Comparison of ENCODE assay signal across 9 cellular contexts in the genomic region with DNA sequence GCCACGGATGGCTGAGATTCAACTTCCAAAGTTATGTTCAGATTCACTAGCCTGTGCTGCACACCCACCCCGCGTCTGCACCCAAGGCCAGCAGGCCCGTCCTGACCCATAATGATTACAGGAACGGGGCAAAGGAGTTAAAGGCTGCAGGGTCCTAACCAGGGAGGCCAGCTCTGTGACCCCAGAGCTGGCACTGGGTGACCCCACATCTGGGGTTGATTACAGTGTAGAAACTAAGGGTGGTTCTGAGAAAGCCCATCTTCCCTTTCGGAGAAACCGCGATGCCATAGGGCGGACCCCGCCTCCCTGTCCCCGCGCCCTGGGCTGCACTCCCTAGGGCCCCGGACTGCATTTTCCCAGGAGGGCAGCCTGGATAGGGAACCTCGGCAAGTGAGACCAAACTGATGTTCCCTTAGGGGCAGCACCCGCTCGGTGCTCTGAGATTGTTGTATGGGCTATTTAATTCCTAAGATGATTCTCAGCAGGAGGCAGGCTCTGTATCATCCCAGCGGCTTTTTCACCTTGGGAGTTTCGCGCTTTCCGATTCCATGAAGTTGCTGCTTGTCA. TPM values are rescaled to one million over a fixed set of nuclear protein-coding genes. Genes with fewer than 3 reads are reported as not detected.
DNase-seq lines count a peak whose midpoint lies in the region; ATAC-seq, FAIRE-seq and TF ChIP-seq lines count a peak whose summit lies in the region.
"Had no signal": no experiment of that assay in that cellular context is flagged by ENCODE, and none has a peak within 500 bp of the region (broad histone marks: within the 10 kb centered on the region; RNA-seq: fewer than 3 reads in every experiment).

No MANE protein-coding gene starts in this region.

- no peak for ATAC-seq in heart left ventricle
- no peak for ATAC-seq in Right ventricle myocardium superior (ENCODE audit: poor library complexity)
- no peak for ATAC-seq in K562
- no peak for ATAC-seq in HG02852 (IDR thresholded peaks at IDR 0.05; ENCODE audit: unreplicated experiment)
- no peak for ATAC-seq in GM19395 (IDR thresholded peaks at IDR 0.05; ENCODE audit: unreplicated experiment)

- POLR2A ChIA-PET in K562 (lab: Yijun Ruan, JAX): no interaction called here

- WGBS in heart left ventricle, 4 donors: 16 to 25% (median 20%) methylated on average over 11 to 20 of the region's 20 CpGs
- 81% methylated on average over 19 of the region's 20 CpGs for WGBS in K562 (ENCODE audit: insufficient coverage, low coverage, missing lambda C conversion rate)

- no peak for TF ChIP-seq EP300 in K562 (IDR thresholded peaks at IDR 0.05; ENCODE audit: low read length)

- peak in 1 of 5 donors; percentile 28 for DNase-seq in heart left ventricle
- DNase-seq in Right ventricle myocardium superior: no peak
- no peak for DNase-seq in K562 (ENCODE audit: extremely low read depth in 1 of 4, low spot score in 3 of 4)
- DNase-seq in uterus: no peak
- DNase-seq in cerebellar nuclear complex (lab: John Stamatoyannopoulos, UW): no peak

- H3K27me3 ChIP-seq in heart left ventricle: peaks cover 0 to 6% (median 0%) of the 10 kb centered on the region in 9 donors
- H3K27me3 ChIP-seq in K562 (ENCODE audit: control insufficient read depth in 2 of 2, insufficient read depth in 2 of 2, low read length in 2 of 2): peaks cover 11 to 27% of the 10 kb centered on the region in 2 experiments; a peak in 3 of 5 replicates
- H3K27me3 ChIP-seq in mononuclear cell (ENCODE audit: insufficient read depth, low read length): peaks cover 6% of the 10 kb centered on the region
- H3K27me3 ChIP-seq in uterus: no peaks in the 10 kb centered on the region

- intact Hi-C loops in heart left ventricle (cut with DNase I) (no loop called here), Right ventricle myocardium superior (cut with DNase I) (no loop called here), K562 (cut with micrococcal nuclease) (no loop called here), uterus (cut with DNase I; ENCODE audit: low total_unique reads) (no loop called here)

- CTCF ChIA-PET in K562 (lab: Yijun Ruan, JAX; ENCODE audit: low intra/inter-chr PET ratio): no interaction called here

- no peaks in the 10 kb centered on the region for H3K36me3 ChIP-seq in heart left ventricle
- no peaks in the 10 kb centered on the region for H3K36me3 ChIP-seq in K562 (ENCODE audit: control insufficient read depth, insufficient read depth, low read length)
- H3K36me3 ChIP-seq in uterus: no peaks in the 10 kb centered on the region

- peak overlapping the region in 1 of 2 experiments; percentile 51; a peak in 2 of 4 replicates for H3K9ac ChIP-seq in K562 (ENCODE audit: insufficient read depth in 1 of 2, low read depth in 2 of 2, low read length in 2 of 2)

- in situ Hi-C loops in K562 (cut with MboI): no loop called here

- H2AFZ ChIP-seq in K562 (ENCODE audit: low read depth, low read length): peak overlapping the region; percentile 97

- peaks cover 7% of the 10 kb centered on the region for H3K9me1 ChIP-seq in K562 (ENCODE audit: control insufficient read depth, insufficient read depth, low read length)

- H3K79me2 ChIP-seq in K562 (ENCODE audit: control insufficient read depth, insufficient read depth, low read length): no peaks in the 10 kb centered on the region

- TF ChIP-seq POLR2A in heart left ventricle (IDR thresholded peaks at IDR 0.05) (no peak), K562 (conservative IDR thresholded peaks at IDR 0.05) (no peak), uterus (IDR thresholded peaks at IDR 0.05) (no peak)

- H3K27ac ChIP-seq in heart left ventricle (peak overlapping the region in 6 of 12 donors; percentile 39 to 70 (median 57)), K562 (ENCODE audit: extremely low read depth, low read depth, low read length) (no peak overlapping the region), uterus (peak overlapping the region; percentile 36 to 81)

- BruUV-seq in K562 (replicated peaks; lab: Mats Ljungman, UMichigan): no TSS peak

- peak overlapping the region; percentile 90 for H3K4me2 ChIP-seq in K562 (ENCODE audit: insufficient read depth, low read length)

- H4K20me1 ChIP-seq in K562 (replicated peaks; ENCODE audit: control insufficient read depth, insufficient read depth, low read length): no peaks in the 10 kb centered on the region; the same call in 1 of the 2 replicates

- H3K4me3 ChIP-seq in heart left ventricle (peak overlapping the region; percentile 2 to 67 (median 60)), K562 (peak overlapping the region; percentile 57), mononuclear cell (ENCODE audit: low read length) (peak overlapping the region; percentile 48), uterus (peak overlapping the region; percentile 43 to 48)

- TF ChIP-seq CTCF in heart left ventricle (IDR thresholded peaks at IDR 0.05) (no peak), K562 (IDR thresholded peaks at IDR 0.05 in 2 of 3, conservative IDR thresholded peaks at IDR 0.05 in 1 of 3; ENCODE audit: insufficient read depth in 2 of 3, low read depth in 1 of 3, low read length in 3 of 3) (no peak), uterus (IDR thresholded peaks at IDR 0.05) (no peak)

- peaks cover 5 to 22% (median 14%) of the 10 kb centered on the region in 12 donors for H3K4me1 ChIP-seq in heart left ventricle
- peaks cover 7 to 23% of the 10 kb centered on the region in 2 experiments for H3K4me1 ChIP-seq in K562 (replicated peaks in 1 of 2; ENCODE audit: control insufficient read depth in 2 of 2, insufficient read depth in 2 of 2, low read length in 2 of 2)
- peaks cover 23% of the 10 kb centered on the region for H3K4me1 ChIP-seq in mononuclear cell (ENCODE audit: insufficient read depth, low read length)
- H3K4me1 ChIP-seq in uterus: peaks cover 6 to 7% of the 10 kb centered on the region in 2 donors

- no peak for FAIRE-seq in K562 (lab: Jason Lieb, UNC)

- H3K9me3 ChIP-seq in heart left ventricle: peaks cover 0 to 8% (median 0%) of the 10 kb centered on the region in 12 donors
- no peaks in the 10 kb centered on the region; the same call in 1 of the 2 replicates for H3K9me3 ChIP-seq in K562 (replicated peaks; ENCODE audit: control insufficient read depth, insufficient read depth, low read depth, low read length)
- no peaks in the 10 kb centered on the region for H3K9me3 ChIP-seq in mononuclear cell (ENCODE audit: low read depth, low read length)
- no peaks in the 10 kb centered on the region for H3K9me3 ChIP-seq in uterus

- TF ChIP-seq RAD21 in K562 (CRISPR knock-in tag; conservative IDR thresholded peaks at IDR 0.05 in 1 of 2, IDR thresholded peaks at IDR 0.05 in 1 of 2): no peak

TF ChIP-seq in K562, 482 proteins besides CTCF, POLR2A, EP300 and RAD21 (continues in another document):
- TF ChIP-seq ZNF239 (CRISPR knock-in tag; IDR thresholded peaks at IDR 0.05) (no peak), HNRNPL (IDR thresholded peaks at IDR 0.05; ENCODE audit: low read depth, low read length) (no peak), RBM25 (IDR thresholded peaks at IDR 0.05; ENCODE audit: low read depth, low read length, severe bottlenecking) (no peak), SRSF9 (IDR thresholded peaks at IDR 0.05; ENCODE audit: borderline replicate concordance, low read depth, low read length) (no peak), KDM2B (CRISPR knock-in tag; IDR thresholded peaks at IDR 0.05) (no peak), ETV6 (IDR thresholded peaks at IDR 0.05; ENCODE audit: borderline replicate concordance in 1 of 2, low read depth in 2 of 2, low read length in 1 of 2) (no peak), ETV6 (CRISPR knock-in tag; IDR thresholded peaks at IDR 0.05; ENCODE audit: borderline replicate concordance) (no peak), CCNT2 (IDR thresholded peaks at IDR 0.05; ENCODE audit: borderline replicate concordance, extremely low read depth, insufficient read length, low read depth, low read length) (no peak)

RNA-seq across cellular contexts. Expression of a gene that starts 2.2 kb away (rescaled TPM):
- total RNA-seq in heart left ventricle: not detected
- not detected for polyA plus RNA-seq in heart left ventricle
- total RNA-seq in Right ventricle myocardium superior: not detected
- total RNA-seq in K562 (2011; cell fraction: chromatin; rRNA removed; ENCODE audit: low replicate concordance): not detected in 2 replicates
- total RNA-seq in K562 (2011; cell fraction: nucleolus; rRNA removed): not detected in 2 replicates
- total RNA-seq in K562 (2011; cell fraction: nucleoplasm; rRNA removed): not detected in 2 replicates
- total RNA-seq in K562 (2014; rRNA removed): not detected in 2 replicates
- total RNA-seq in K562 (2014; rRNA removed; fragmentation: Illumina TruSeq; extraction: Trizol): not detected in 2 replicates
- total RNA-seq in K562 (2015; rRNA removed; fragmentation: Illumina TruSeq; extraction: Trizol): not detected in 2 replicates
- total RNA-seq in K562 (2021): not detected in 2 replicates
- not detected in 2 replicates for polyA plus RNA-seq in K562 (2011; rRNA removed)
- polyA plus RNA-seq in K562 (2011; cell fraction: cytosol; rRNA removed): not detected in 2 replicates
- not detected in 2 replicates for polyA plus RNA-seq in K562 (2011; cell fraction: nucleus; rRNA removed)
- polyA plus RNA-seq in K562 (2012): not detected in 2 replicates
- polyA plus RNA-seq in K562 (2014; fragmentation: Illumina TruSeq; extraction: Trizol): not detected in 2 replicates
- polyA plus RNA-seq in K562 (2014; fragmentation: Nextera tagmentation; extraction: Ambion mirVana): not detected
- not detected in 2 replicates for polyA plus RNA-seq in K562 (2014; rRNA removed)
- polyA minus RNA-seq in K562 (2011; rRNA and poly(A)+ RNA removed): not detected in 2 replicates
- polyA minus RNA-seq in K562 (2011; cell fraction: cytosol; rRNA and poly(A)+ RNA removed): not detected in 2 replicates
- polyA minus RNA-seq in K562 (2011; cell fraction: nucleus; rRNA and poly(A)+ RNA removed): not detected in 2 replicates
- not detected for total RNA-seq in mononuclear cell
- total RNA-seq in uterus: not detected
- total RNA-seq: NCI-H460 had no signal

RNA-seq across cellular contexts. Expression of a gene that starts 28.6 kb away (rescaled TPM):
- not detected for total RNA-seq in heart left ventricle
- polyA plus RNA-seq in heart left ventricle: not detected
- total RNA-seq in Right ventricle myocardium superior: not detected
- not detected in 2 replicates for total RNA-seq in K562 (2011; cell fraction: chromatin; rRNA removed; ENCODE audit: low replicate concordance)
- not detected in 2 replicates for total RNA-seq in K562 (2011; cell fraction: nucleolus; rRNA removed)
- total RNA-seq in K562 (2011; cell fraction: nucleoplasm; rRNA removed): not detected in 2 replicates
- not detected in 2 replicates for total RNA-seq in K562 (2014; rRNA removed)
- not detected in 2 replicates for total RNA-seq in K562 (2014; rRNA removed; fragmentation: Illumina TruSeq; extraction: Trizol)
- total RNA-seq in K562 (2015; rRNA removed; fragmentation: Illumina TruSeq; extraction: Trizol): not detected in 2 replicates
- total RNA-seq in K562 (2021): not detected in 2 replicates
- polyA plus RNA-seq in K562 (2011; rRNA removed): not detected in 2 replicates
- polyA plus RNA-seq in K562 (2011; cell fraction: cytosol; rRNA removed): not detected in 2 replicates
- not detected in 2 replicates for polyA plus RNA-seq in K562 (2011; cell fraction: nucleus; rRNA removed)
- polyA plus RNA-seq in K562 (2012): not detected in 2 replicates
- polyA plus RNA-seq in K562 (2014; fragmentation: Illumina TruSeq; extraction: Trizol): not detected in 2 replicates
- not detected for polyA plus RNA-seq in K562 (2014; fragmentation: Nextera tagmentation; extraction: Ambion mirVana)
- polyA plus RNA-seq in K562 (2014; rRNA removed): not detected in 2 replicates
- polyA minus RNA-seq in K562 (2011; rRNA and poly(A)+ RNA removed): not detected in 2 replicates
- polyA minus RNA-seq in K562 (2011; cell fraction: cytosol; rRNA and poly(A)+ RNA removed): not detected in 2 replicates
- polyA minus RNA-seq in K562 (2011; cell fraction: nucleus; rRNA and poly(A)+ RNA removed): not detected in 2 replicates
- not detected for total RNA-seq in mononuclear cell
- total RNA-seq in uterus: under 1 TPM in 1 of 4 donors, not detected in 3; 0.21 TPM
- total RNA-seq: NCI-H460 had no signal
